Comparison of ENCODE assay signal across 21 cellular contexts in the genomic region with DNA sequence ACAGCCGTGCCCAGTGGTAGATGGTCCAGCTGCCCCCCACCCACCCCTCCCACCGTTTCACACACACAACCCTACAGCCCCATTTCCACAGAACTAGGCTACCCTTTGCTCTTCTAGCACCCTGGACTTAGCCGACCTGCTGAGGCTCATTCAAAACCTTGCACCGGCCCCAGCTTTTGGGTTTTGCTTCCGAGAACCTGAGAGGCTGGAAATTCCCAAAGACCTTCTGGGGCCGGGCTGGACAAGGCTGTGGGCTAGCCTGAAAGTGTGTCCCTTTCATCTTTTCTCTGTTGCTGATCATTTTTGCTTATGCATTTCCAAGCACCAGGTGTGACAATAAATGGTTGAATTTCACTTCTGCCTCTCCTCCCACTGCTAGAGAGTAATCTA.
"Had no signal": no experiment of that assay in that cellular context is flagged by ENCODE, and none has a peak within 500 bp of the region (broad histone marks: within the 10 kb centered on the region; RNA-seq: fewer than 3 reads in every experiment).

No MANE protein-coding gene starts in this region.

- H2AFZ ChIP-seq: hepatocyte had no signal

- H3K4me1 Mint-ChIP-seq: endodermal cell; naive B cell; naive thymus-derived CD8-positive, alpha-beta T cell had no signal

- H3K9me3 ChIP-seq: colonic mucosa, gastroesophageal sphincter, left lung, lower lobe of right lung, mucosa of descending colon had no signal

- H3K27ac ChIP-seq: colonic mucosa, epithelial cell of prostate, foreskin keratinocyte, gastroesophageal sphincter, heart left ventricle, hepatocyte, left lung, lower lobe of right lung had no signal

- H3K27ac Mint-ChIP-seq: effector memory CD8-positive, alpha-beta T cell; endodermal cell; mesothelial cell of epicardium; naive B cell; naive thymus-derived CD8-positive, alpha-beta T cell had no signal

- DNase-seq: colonic mucosa; cortex of kidney; dermis blood vessel endothelial cell; effector CD8-positive, alpha-beta T cell; effector memory CD8-positive, alpha-beta T cell; endodermal cell; erythroblast; foreskin keratinocyte; heart left ventricle; left cardiac atrium; left lung; left ventricle myocardium superior; lower lobe of right lung; mesenchymal stem cell; mucosa of descending colon; naive B cell; naive thymus-derived CD8-positive, alpha-beta T cell had no signal

- H3K27me3 Mint-ChIP-seq: effector memory CD8-positive, alpha-beta T cell; naive B cell; naive thymus-derived CD8-positive, alpha-beta T cell had no signal

- H3K36me3 Mint-ChIP-seq: mesothelial cell of epicardium, naive B cell had no signal

- H3K4me1 ChIP-seq: colonic mucosa, foreskin keratinocyte, gastroesophageal sphincter, heart left ventricle, left lung, lower lobe of right lung had no signal

- H3K4me3 ChIP-seq: colonic mucosa, gastroesophageal sphincter, heart left ventricle, hepatocyte, left lung, lower lobe of right lung, mucosa of descending colon had no signal

- H3K9me3 Mint-ChIP-seq: effector memory CD8-positive, alpha-beta T cell; endodermal cell; mesothelial cell of epicardium had no signal

- H3K36me3 ChIP-seq: colonic mucosa, gastroesophageal sphincter, heart left ventricle, left lung, lower lobe of right lung had no signal

- H3K79me2 ChIP-seq: hepatocyte had no signal

- H3K27me3 ChIP-seq: colonic mucosa, foreskin keratinocyte, heart left ventricle, hepatocyte, left lung had no signal

- H3K4me3 Mint-ChIP-seq: effector memory CD8-positive, alpha-beta T cell; endodermal cell; mesothelial cell of epicardium; naive thymus-derived CD8-positive, alpha-beta T cell had no signal

- H3K4me2 ChIP-seq: hepatocyte had no signal
